23 cellular contexts compared by ENCODE assay signal in genomic region chr14:104738375-104739019, GRCh38.
"Had no signal": no experiment of that assay in that cellular context is flagged by ENCODE, and none has a peak within 500 bp of the region (broad histone marks: within the 10 kb centered on the region; RNA-seq: fewer than 3 reads in every experiment).

No MANE protein-coding gene starts in this region.

- FAIRE-seq: endothelial cell of umbilical vein had no signal

- H3K27me3 ChIP-seq: esophagus muscularis mucosa, foreskin keratinocyte, ovary had no signal

- ATAC-seq: foreskin keratinocyte; mucosa of descending colon; natural killer cell treated with Interleukin-12 subunit alpha and Interleukin-12 subunit beta and Interleukin-15 and Interleukin-18, amount 100 ng/mL, for 72 hours; sciatic nerve; stimulated activated effector memory CD8-positive, alpha-beta T cell treated with anti-CD3 and anti-CD28 coated beads, Interleukin-12 subunit alpha, Interleukin-12 subunit beta, amount 100 ng/mL, for 72 hours had no signal

- DNase-seq: dermis blood vessel endothelial cell; effector memory CD4-positive, alpha-beta T cell; foreskin keratinocyte; glutamatergic neuron; hypothalamus; immature natural killer cell; islet precursor cell; mucosa of descending colon; naive B cell; nucleus accumbens; ovary; posterior cingulate gyrus; retina; stimulated activated CD4-positive, alpha-beta T cell treated with anti-CD3 and anti-CD28 coated beads, Interleukin-2, amount 100 ng/mL, for 24 hours; stimulated activated CD4-positive, alpha-beta T cell treated with anti-CD3 and anti-CD28 coated beads, Interleukin-4, amount 100 ng/mL, for 24 hours; trophoblast cell had no signal

- H3K27ac ChIP-seq: esophagus muscularis mucosa, foreskin keratinocyte, ovary had no signal

- H3K9me3 ChIP-seq: esophagus muscularis mucosa, mucosa of descending colon, ovary had no signal

- H3K36me3 ChIP-seq: ovary had no signal

- H3K4me1 ChIP-seq: foreskin keratinocyte had no signal

- H3K4me3 ChIP-seq: coronary artery, esophagus muscularis mucosa, lung, mucosa of descending colon, ovary had no signal
